In the genomic region with DNA sequence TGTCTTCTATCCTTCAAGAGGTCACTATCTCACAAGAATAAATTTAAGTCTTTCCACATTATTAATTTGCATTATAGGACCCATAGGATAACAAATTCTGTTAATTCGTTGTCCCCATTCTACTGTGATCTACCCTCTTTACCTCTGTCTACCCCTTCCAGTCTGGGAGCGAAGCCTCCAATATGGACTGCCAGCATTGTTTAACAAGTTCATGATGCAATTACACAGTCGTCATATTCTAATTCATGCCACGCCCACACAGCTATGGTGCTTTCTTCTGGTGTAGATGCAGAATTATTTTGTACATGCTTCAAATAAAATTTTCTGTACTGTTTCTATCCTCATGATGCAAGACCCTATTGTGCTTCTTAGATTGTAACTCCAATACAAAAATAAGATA, we compare ENCODE assay signal across 27 cellular contexts.
"Had no signal": no experiment of that assay in that cellular context is flagged by ENCODE, and none has a peak within 500 bp of the region (broad histone marks: within the 10 kb centered on the region; RNA-seq: fewer than 3 reads in every experiment).

No MANE protein-coding gene starts in this region.

- H3K27ac ChIP-seq: stomach, suprapubic skin, testis, thoracic aorta, thyroid gland, tibial artery, tibial nerve, transverse colon, upper lobe of left lung, upper lobe of right lung, uterus, vagina had no signal

- ATAC-seq: stimulated activated effector memory CD8-positive, alpha-beta T cell treated with anti-CD3 and anti-CD28 coated beads, Interleukin-12 subunit alpha, Interleukin-12 subunit beta, amount 100 ng/mL, for 72 hours; stimulated activated memory B cell treated with anti-CD40 and anti-IgM and Interleukin-4, amounts not matched to agents 10 μg/mL and 1 μg/mL and 100 μg/mL, for 72 hours; stimulated activated naive B cell treated with anti-CD40 and anti-IgM and Interleukin-4, amounts not matched to agents 10 μg/mL and 1 μg/mL and 100 μg/mL, for 72 hours; stimulated activated naive CD8-positive, alpha-beta T cell treated with anti-CD3 and anti-CD28 coated beads, Interleukin-15, amount 100 ng/mL, for 72 hours; stimulated activated naive CD8-positive, alpha-beta T cell treated with anti-CD3 and anti-CD28 coated beads, Interleukin-15, Interleukin-2, amounts not matched to agents 100 U/mL and 50 U/mL, for 24 hours; upper lobe of right lung had no signal

- H3K4me1 ChIP-seq: stomach, suprapubic skin, testis, thyroid gland, tibial artery, transverse colon, upper lobe of left lung, upper lobe of right lung, uterus had no signal

- H3K9me3 ChIP-seq: stomach, suprapubic skin, testis, thoracic aorta, thyroid gland, tibial artery, tibial nerve, transverse colon, upper lobe of left lung, upper lobe of right lung, uterus, vagina had no signal

- H3K27me3 ChIP-seq: stomach, suprapubic skin, testis, thyroid gland, tibial artery, tibial nerve, transverse colon, upper lobe of left lung, upper lobe of right lung, uterus, vagina had no signal

- H3K36me3 ChIP-seq: stomach, suprapubic skin, thoracic aorta, thyroid gland, tibial artery, tibial nerve, transverse colon, upper lobe of left lung, upper lobe of right lung, uterus, vagina had no signal

- FAIRE-seq: urothelium cell line had no signal

- H3K4me3 ChIP-seq: stomach, suprapubic skin, testis, thoracic aorta, thyroid gland, tibial artery, tibial nerve, transverse colon, upper lobe of left lung, upper lobe of right lung, uterus, vagina had no signal

- DNase-seq: stimulated activated CD4-positive, alpha-beta T cell treated with anti-CD3 and anti-CD28 coated beads, Interleukin-2, amount 100 ng/mL, for 48 hours; stimulated activated CD4-positive, alpha-beta T cell treated with anti-CD3 and anti-CD28 coated beads, Interleukin-4, amount 100 ng/mL, for 1 hour; stimulated activated CD4-positive, alpha-beta T cell treated with anti-CD3 and anti-CD28 coated beads, Interleukin-4, amount 100 ng/mL, for 24 hours; stimulated activated CD4-positive, alpha-beta T cell treated with anti-CD3 and anti-CD28 coated beads, Interleukin-4, amount 100 ng/mL, for 4 hours; stimulated activated CD8-positive, alpha-beta memory T cell treated with anti-CD3 and anti-CD28 coated beads, Interleukin-4, amount 100 ng/mL, for 48 hours; stimulated activated naive B cell treated with anti-CD40 and anti-IgM and Interleukin-4, amounts not matched to agents 10 μg/mL and 1 μg/mL and 100 μg/mL, for 72 hours; stimulated activated naive CD4-positive, alpha-beta T cell; stimulated activated naive CD4-positive, alpha-beta T cell treated with Interleukin-2 at 50 U/mL for 16 hours; stimulated activated naive CD8-positive, alpha-beta T cell treated with anti-CD3 and anti-CD28 coated beads, Interleukin-15, amount 100 ng/mL, for 72 hours; stimulated activated naive CD8-positive, alpha-beta T cell treated with anti-CD3 and anti-CD28 coated beads, Interleukin-15, Interleukin-2, amounts not matched to agents 100 U/mL and 50 U/mL, for 24 hours; stomach; substantia nigra; testis; thyroid gland; tibial artery; transverse colon; trophoblast cell; upper lobe of left lung; upper lobe of right lung; uterus had no signal
